In the genomic region with DNA sequence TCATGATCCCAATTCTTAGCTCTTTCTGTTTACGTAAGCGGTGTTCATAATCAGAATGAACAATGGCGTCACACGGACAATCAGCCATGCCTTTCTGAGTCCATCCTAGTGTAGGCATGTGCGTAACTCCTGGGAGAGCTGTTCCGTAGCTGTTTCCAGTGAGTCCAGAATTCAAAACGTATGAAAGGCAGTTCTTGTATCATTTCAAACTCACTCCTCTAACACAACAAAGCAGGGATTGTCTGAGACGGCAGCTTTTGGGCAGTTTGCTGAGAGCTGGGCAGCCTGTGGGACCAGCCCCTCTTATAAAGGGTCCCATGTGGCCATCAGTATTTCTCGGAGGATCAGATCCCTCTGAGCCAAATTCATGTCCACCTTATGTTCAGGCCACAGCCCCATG, we compare ENCODE assay signal across 2 cellular contexts.
TF ChIP-seq lines count a peak whose summit lies in the region.

No MANE protein-coding gene starts in this region.

TF ChIP-seq in IMR-90, 13 proteins besides CTCF, POLR2A, EP300 and RAD21:
- TF ChIP-seq, protein P1, sequence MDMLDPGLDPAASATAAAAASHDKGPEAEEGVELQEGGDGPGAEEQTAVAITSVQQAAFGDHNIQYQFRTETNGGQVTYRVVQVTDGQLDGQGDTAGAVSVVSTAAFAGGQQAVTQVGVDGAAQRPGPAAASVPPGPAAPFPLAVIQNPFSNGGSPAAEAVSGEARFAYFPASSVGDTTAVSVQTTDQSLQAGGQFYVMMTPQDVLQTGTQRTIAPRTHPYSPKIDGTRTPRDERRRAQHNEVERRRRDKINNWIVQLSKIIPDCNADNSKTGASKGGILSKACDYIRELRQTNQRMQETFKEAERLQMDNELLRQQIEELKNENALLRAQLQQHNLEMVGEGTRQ (IDR thresholded peaks at IDR 0.05; ENCODE audit: low read depth, low read length) = no peak
- no peak for TF ChIP-seq BHLHE40 (IDR thresholded peaks at IDR 0.05; ENCODE audit: low read depth, low read length)
- TF ChIP-seq MAZ (IDR thresholded peaks at IDR 0.05; ENCODE audit: borderline replicate concordance, low read depth, low read length) = no peak
- TF ChIP-seq, protein P2, sequence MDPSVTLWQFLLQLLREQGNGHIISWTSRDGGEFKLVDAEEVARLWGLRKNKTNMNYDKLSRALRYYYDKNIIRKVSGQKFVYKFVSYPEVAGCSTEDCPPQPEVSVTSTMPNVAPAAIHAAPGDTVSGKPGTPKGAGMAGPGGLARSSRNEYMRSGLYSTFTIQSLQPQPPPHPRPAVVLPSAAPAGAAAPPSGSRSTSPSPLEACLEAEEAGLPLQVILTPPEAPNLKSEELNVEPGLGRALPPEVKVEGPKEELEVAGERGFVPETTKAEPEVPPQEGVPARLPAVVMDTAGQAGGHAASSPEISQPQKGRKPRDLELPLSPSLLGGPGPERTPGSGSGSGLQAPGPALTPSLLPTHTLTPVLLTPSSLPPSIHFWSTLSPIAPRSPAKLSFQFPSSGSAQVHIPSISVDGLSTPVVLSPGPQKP (IDR thresholded peaks at IDR 0.05; ENCODE audit: borderline replicate concordance, low read depth, low read length) = no peak
- TF ChIP-seq MAFK (IDR thresholded peaks at IDR 0.05; ENCODE audit: low read depth, low read length) = no peak
- no peak for TF ChIP-seq SMC3 (IDR thresholded peaks at IDR 0.05; ENCODE audit: low read depth, low read length)
- TF ChIP-seq FOS (IDR thresholded peaks at IDR 0.05; ENCODE audit: low read depth, low read length) = no peak
- no peak for TF ChIP-seq RCOR1 (IDR thresholded peaks at IDR 0.05; ENCODE audit: insufficient replicate concordance, low read length)
- no peak for TF ChIP-seq CEBPB (IDR thresholded peaks at IDR 0.05; ENCODE audit: low read depth, low read length)

TF ChIP-seq in GM12891, 5 proteins besides CTCF, POLR2A, EP300 and RAD21:
- no peak for TF ChIP-seq SPI1 (IDR thresholded peaks at IDR 0.05; ENCODE audit: low read depth, low read length)
- TF ChIP-seq TAF1 (IDR thresholded peaks at IDR 0.05; ENCODE audit: low read depth, low read length) = no peak
- TF ChIP-seq POLR2AphosphoS5 (IDR thresholded peaks at IDR 0.05; ENCODE audit: low read depth, low read length) = no peak
- no peak for TF ChIP-seq PAX5 (IDR thresholded peaks at IDR 0.05; ENCODE audit: insufficient read depth, low read length, severe bottlenecking)
- no peak for TF ChIP-seq POU2F2 (IDR thresholded peaks at IDR 0.05; ENCODE audit: low read depth, low read length)
